Comparison of ENCODE assay signal across 24 cellular contexts in genomic region chrX:113651306-113651705, GRCh38.
"Had no signal": no experiment of that assay in that cellular context is flagged by ENCODE, and none has a peak within 500 bp of the region (broad histone marks: within the 10 kb centered on the region; RNA-seq: fewer than 3 reads in every experiment).

No MANE protein-coding gene starts in this region.

- H3K27ac ChIP-seq: colonic mucosa, esophagus muscularis mucosa, neural progenitor cell, parathyroid adenoma, right lobe of liver, thoracic aorta, tibial nerve, upper lobe of left lung had no signal

- H3K9me3 ChIP-seq: colonic mucosa, esophagus muscularis mucosa, mucosa of descending colon, right lobe of liver, thoracic aorta, tibial nerve, upper lobe of left lung had no signal

- H3K27me3 ChIP-seq: colonic mucosa, esophagus muscularis mucosa, neural progenitor cell, upper lobe of left lung had no signal

- H3K79me2 ChIP-seq: parathyroid adenoma had no signal

- H3K9ac ChIP-seq: neural progenitor cell, parathyroid adenoma had no signal

- H3K4me3 Mint-ChIP-seq: dendritic cell treated with granulocyte-macrophage colony-stimulating factor and Interleukin-4, amounts not matched to agents 40 ng/mL and 50 ng/mL, for 4 days; endodermal cell; memory B cell; mesothelial cell of epicardium; naive B cell; natural killer cell treated with Interleukin-12 subunit alpha and Interleukin-12 subunit beta and Interleukin-15 and Interleukin-18, amount 100 ng/mL, for 72 hours; neural progenitor cell; stimulated activated naive B cell treated with anti-CD40 and anti-IgM and Interleukin-4, amounts not matched to agents 10 μg/mL and 1 μg/mL and 100 μg/mL, for 72 hours; stimulated activated naive CD8-positive, alpha-beta T cell treated with anti-CD3 and anti-CD28 coated beads, Interleukin-15, Interleukin-2, amounts not matched to agents 100 ng/mL and 50 ng/mL, for 24 hours had no signal

- H3K9me3 Mint-ChIP-seq: dendritic cell treated with granulocyte-macrophage colony-stimulating factor and Interleukin-4, amounts not matched to agents 40 ng/mL and 50 ng/mL, for 4 days; memory B cell; neural progenitor cell; stimulated activated naive CD8-positive, alpha-beta T cell treated with anti-CD3 and anti-CD28 coated beads, Interleukin-15, Interleukin-2, amounts not matched to agents 100 ng/mL and 50 ng/mL, for 24 hours had no signal

- H3K4me1 ChIP-seq: colonic mucosa, esophagus muscularis mucosa, parathyroid adenoma, right lobe of liver, tibial nerve, upper lobe of left lung had no signal

- H3K27me3 Mint-ChIP-seq: dendritic cell treated with granulocyte-macrophage colony-stimulating factor and Interleukin-4, amounts not matched to agents 40 ng/mL and 50 ng/mL, for 4 days; memory B cell; naive B cell; progenitor cell of endocrine pancreas; stimulated activated naive B cell treated with anti-CD40 and anti-IgM and Interleukin-4, amounts not matched to agents 10 μg/mL and 1 μg/mL and 100 μg/mL, for 72 hours; stimulated activated naive CD8-positive, alpha-beta T cell treated with anti-CD3 and anti-CD28 coated beads, Interleukin-15, Interleukin-2, amounts not matched to agents 100 ng/mL and 50 ng/mL, for 24 hours had no signal

- DNase-seq: colonic mucosa; effector CD8-positive, alpha-beta T cell; endodermal cell; foreskin melanocyte; mucosa of descending colon; naive B cell; right lobe of liver; small intestine; stimulated activated CD4-positive, alpha-beta T cell treated with anti-CD3 and anti-CD28 coated beads, Interleukin-15, amount 100 ng/mL, for 24 hours; stimulated activated CD4-positive, alpha-beta T cell treated with anti-CD3 and anti-CD28 coated beads, Interleukin-2, amount 100 ng/mL, for 48 hours; stimulated activated naive B cell treated with anti-CD40 and anti-IgM and Interleukin-4, amounts not matched to agents 10 μg/mL and 1 μg/mL and 100 μg/mL, for 72 hours; upper lobe of left lung had no signal

- H3K36me3 Mint-ChIP-seq: memory B cell; mesothelial cell of epicardium; naive B cell; natural killer cell treated with Interleukin-12 subunit alpha and Interleukin-12 subunit beta and Interleukin-15 and Interleukin-18, amount 100 ng/mL, for 72 hours; neural progenitor cell; stimulated activated naive B cell treated with anti-CD40 and anti-IgM and Interleukin-4, amounts not matched to agents 10 μg/mL and 1 μg/mL and 100 μg/mL, for 72 hours had no signal

- ATAC-seq: left lobe of liver; mucosa of descending colon; natural killer cell treated with Interleukin-12 subunit alpha and Interleukin-12 subunit beta and Interleukin-15 and Interleukin-18, amount 100 ng/mL, for 72 hours; right lobe of liver; stimulated activated naive B cell treated with anti-CD40 and anti-IgM and Interleukin-4, amounts not matched to agents 10 μg/mL and 1 μg/mL and 100 μg/mL, for 72 hours had no signal

- H3K4me2 ChIP-seq: neural progenitor cell had no signal

- H2AFZ ChIP-seq: neural progenitor cell, parathyroid adenoma had no signal

- H3K4me1 Mint-ChIP-seq: endodermal cell; memory B cell; naive B cell; neural progenitor cell; stimulated activated naive B cell treated with anti-CD40 and anti-IgM and Interleukin-4, amounts not matched to agents 10 μg/mL and 1 μg/mL and 100 μg/mL, for 72 hours had no signal

- H3K27ac Mint-ChIP-seq: dendritic cell treated with granulocyte-macrophage colony-stimulating factor and Interleukin-4, amounts not matched to agents 40 ng/mL and 50 ng/mL, for 4 days; endodermal cell; memory B cell; mesothelial cell of epicardium; naive B cell; natural killer cell treated with Interleukin-12 subunit alpha and Interleukin-12 subunit beta and Interleukin-15 and Interleukin-18, amount 100 ng/mL, for 72 hours; neural progenitor cell; progenitor cell of endocrine pancreas; stimulated activated naive B cell treated with anti-CD40 and anti-IgM and Interleukin-4, amounts not matched to agents 10 μg/mL and 1 μg/mL and 100 μg/mL, for 72 hours; stimulated activated naive CD8-positive, alpha-beta T cell treated with anti-CD3 and anti-CD28 coated beads, Interleukin-15, Interleukin-2, amounts not matched to agents 100 ng/mL and 50 ng/mL, for 24 hours had no signal
